In the genomic region with DNA sequence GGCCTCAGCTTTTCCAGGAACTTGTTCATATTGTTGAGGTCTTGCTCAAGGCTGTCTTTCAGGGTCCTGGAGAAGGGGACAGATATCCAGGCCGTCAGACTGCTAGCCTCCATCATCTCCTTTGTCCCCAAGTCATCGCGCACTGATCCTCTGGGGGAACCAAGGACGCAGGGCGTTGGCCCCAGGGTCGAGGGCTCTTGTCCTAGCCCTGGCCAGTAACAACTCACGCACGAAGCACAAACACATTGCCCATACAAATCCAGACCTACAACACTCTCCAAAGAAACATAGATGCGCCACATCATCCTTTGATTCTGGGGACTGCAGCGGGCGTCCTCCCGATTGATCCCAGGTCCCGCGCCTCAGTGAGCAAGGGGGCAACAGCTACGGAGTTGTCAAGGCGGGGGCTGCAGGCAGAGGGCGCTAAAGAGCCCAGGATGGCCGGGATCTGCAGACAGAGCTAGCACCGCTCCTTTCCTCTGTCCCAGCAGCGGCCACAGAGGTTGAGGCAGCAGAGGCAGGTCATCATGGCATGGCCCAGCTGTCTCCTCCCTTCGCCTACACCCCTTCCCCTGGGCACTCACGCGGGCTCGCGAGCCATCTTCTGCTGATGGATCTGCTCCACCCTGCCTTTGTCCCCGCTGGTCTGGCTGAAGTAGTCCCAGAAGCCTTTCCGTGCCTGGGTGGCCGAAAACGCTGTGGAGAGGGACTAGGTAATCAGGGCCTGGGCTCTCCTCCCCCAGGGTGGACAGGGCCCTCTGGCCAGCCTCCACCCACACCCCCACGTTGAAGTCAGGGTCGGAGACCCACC, we compare ENCODE assay signal across 2 cellular contexts.
TF ChIP-seq lines count a peak whose summit lies in the region.

No MANE protein-coding gene starts in this region.

TF ChIP-seq in GM23338, 12 proteins besides CTCF, POLR2A, EP300 and RAD21:
- TF ChIP-seq POLR2AphosphoS5 (IDR thresholded peaks at IDR 0.05; ENCODE audit: low read depth) (0 out of 2 replicates have a peak, but pooled peaks have one; percentile 16), EZH2phosphoT487 (IDR thresholded peaks at IDR 0.05; ENCODE audit: unreplicated experiment) (no peak)

TF ChIP-seq in HepG2, 621 proteins besides CTCF, POLR2A, EP300 and RAD21 (continues in another document):
- TF ChIP-seq ZNF792 (CRISPR knock-in tag; IDR thresholded peaks at IDR 0.05) = 0 out of 2 replicates have a peak, but pooled peaks have one; percentile 33
- TF ChIP-seq, protein P1, sequence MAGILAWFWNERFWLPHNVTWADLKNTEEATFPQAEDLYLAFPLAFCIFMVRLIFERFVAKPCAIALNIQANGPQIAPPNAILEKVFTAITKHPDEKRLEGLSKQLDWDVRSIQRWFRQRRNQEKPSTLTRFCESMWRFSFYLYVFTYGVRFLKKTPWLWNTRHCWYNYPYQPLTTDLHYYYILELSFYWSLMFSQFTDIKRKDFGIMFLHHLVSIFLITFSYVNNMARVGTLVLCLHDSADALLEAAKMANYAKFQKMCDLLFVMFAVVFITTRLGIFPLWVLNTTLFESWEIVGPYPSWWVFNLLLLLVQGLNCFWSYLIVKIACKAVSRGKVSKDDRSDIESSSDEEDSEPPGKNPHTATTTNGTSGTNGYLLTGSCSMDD (CRISPR knock-in tag; IDR thresholded peaks at IDR 0.05) = 0 out of 2 replicates have a peak, but pooled peaks have one; percentile 37
- no peak for TF ChIP-seq CREM (IDR thresholded peaks at IDR 0.05)
- TF ChIP-seq CREM (CRISPR knock-in tag; IDR thresholded peaks at IDR 0.05) = no peak
- peak; percentile 33; the same call in 1 of the 2 replicates for TF ChIP-seq SPEN (CRISPR knock-in tag; IDR thresholded peaks at IDR 0.05; ENCODE audit: low read depth)
- peak; percentile 21; the same call in 1 of the 2 replicates for TF ChIP-seq PHF21A (CRISPR knock-in tag; IDR thresholded peaks at IDR 0.05)
- no peak for TF ChIP-seq IKZF4 (CRISPR knock-in tag; IDR thresholded peaks at IDR 0.05; ENCODE audit: borderline replicate concordance, low read depth, not compliant biosample characterization)
- TF ChIP-seq MTF2 (CRISPR knock-in tag; IDR thresholded peaks at IDR 0.05; ENCODE audit: borderline replicate concordance) = 0 out of 2 replicates have a peak, but pooled peaks have one; percentile 40
- no peak; the same call in 1 of the 2 replicates for TF ChIP-seq ZNF280B (CRISPR knock-in tag; IDR thresholded peaks at IDR 0.05; ENCODE audit: borderline replicate concordance)
- TF ChIP-seq KLF12 (CRISPR knock-in tag; IDR thresholded peaks at IDR 0.05; ENCODE audit: borderline replicate concordance) = peak; percentile 45; the same call in 1 of the 2 replicates
- TF ChIP-seq FOXC1 (CRISPR knock-in tag; IDR thresholded peaks at IDR 0.05; ENCODE audit: borderline replicate concordance) = peak; percentile 59; the same call in 1 of the 2 replicates
- TF ChIP-seq ZNF207 (IDR thresholded peaks at IDR 0.05; ENCODE audit: borderline replicate concordance) = no peak
- TF ChIP-seq THAP11 (CRISPR knock-in tag; IDR thresholded peaks at IDR 0.05) = peak; percentile 39; the same call in 1 of the 2 replicates
- no peak for TF ChIP-seq MAZ (IDR thresholded peaks at IDR 0.05; ENCODE audit: borderline replicate concordance, low read depth, low read length)
- TF ChIP-seq MAZ (CRISPR knock-in tag; IDR thresholded peaks at IDR 0.05; ENCODE audit: low read depth) = peak; percentile 81; the same call in 1 of the 2 replicates
- TF ChIP-seq ATF7-NPFF (CRISPR knock-in tag; IDR thresholded peaks at IDR 0.05; ENCODE audit: low read depth) = no peak
- peak; percentile 47; the same call in 1 of the 2 replicates for TF ChIP-seq ZNF556 (CRISPR knock-in tag; IDR thresholded peaks at IDR 0.05; ENCODE audit: borderline replicate concordance)
- TF ChIP-seq, protein P2, sequence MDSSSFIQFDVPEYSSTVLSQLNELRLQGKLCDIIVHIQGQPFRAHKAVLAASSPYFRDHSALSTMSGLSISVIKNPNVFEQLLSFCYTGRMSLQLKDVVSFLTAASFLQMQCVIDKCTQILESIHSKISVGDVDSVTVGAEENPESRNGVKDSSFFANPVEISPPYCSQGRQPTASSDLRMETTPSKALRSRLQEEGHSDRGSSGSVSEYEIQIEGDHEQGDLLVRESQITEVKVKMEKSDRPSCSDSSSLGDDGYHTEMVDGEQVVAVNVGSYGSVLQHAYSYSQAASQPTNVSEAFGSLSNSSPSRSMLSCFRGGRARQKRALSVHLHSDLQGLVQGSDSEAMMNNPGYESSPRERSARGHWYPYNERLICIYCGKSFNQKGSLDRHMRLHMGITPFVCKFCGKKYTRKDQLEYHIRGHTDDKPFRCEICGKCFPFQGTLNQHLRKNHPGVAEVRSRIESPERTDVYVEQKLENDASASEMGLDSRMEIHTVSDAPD (CRISPR knock-in tag; IDR thresholded peaks at IDR 0.05) = peak; percentile 78; the same call in 1 of the 2 replicates
- TF ChIP-seq CBX5 (CRISPR knock-in tag; IDR thresholded peaks at IDR 0.05; ENCODE audit: borderline replicate concordance) = peak; percentile 47; the same call in 1 of the 2 replicates
- 0 out of 2 replicates have a peak, but pooled peaks have one; percentile 4 for TF ChIP-seq ZNF546 (CRISPR knock-in tag; conservative IDR thresholded peaks at IDR 0.05)
- no peak for TF ChIP-seq SETDB1 (CRISPR knock-in tag; IDR thresholded peaks at IDR 0.05; ENCODE audit: borderline replicate concordance)
- 0 out of 2 replicates have a peak, but pooled peaks have one; percentile 13 for TF ChIP-seq ZNF235 (CRISPR knock-in tag; IDR thresholded peaks at IDR 0.05; ENCODE audit: borderline replicate concordance)
- no peak; the same call in 1 of the 2 replicates for TF ChIP-seq ZNF614 (CRISPR knock-in tag; IDR thresholded peaks at IDR 0.05; ENCODE audit: borderline replicate concordance)
- 0 out of 2 replicates have a peak, but pooled peaks have one; percentile 43 for TF ChIP-seq PITX1 (CRISPR knock-in tag; IDR thresholded peaks at IDR 0.05)
- TF ChIP-seq GABPB1 (CRISPR knock-in tag; IDR thresholded peaks at IDR 0.05) = peak; percentile 55; the same call in 1 of the 2 replicates
- TF ChIP-seq ZNF431 (CRISPR knock-in tag; IDR thresholded peaks at IDR 0.05; ENCODE audit: borderline replicate concordance, low read depth) = no peak
- peak; percentile 56; the same call in 1 of the 2 replicates for TF ChIP-seq ZNF547 (CRISPR knock-in tag; IDR thresholded peaks at IDR 0.05)
- TF ChIP-seq CEBPG (CRISPR knock-in tag; IDR thresholded peaks at IDR 0.05) = peak; percentile 27; the same call in 1 of the 2 replicates
- peak; percentile 77; the same call in 1 of the 2 replicates for TF ChIP-seq MEF2D (CRISPR knock-in tag; IDR thresholded peaks at IDR 0.05)
- no peak for TF ChIP-seq NFE2L1 (CRISPR knock-in tag; IDR thresholded peaks at IDR 0.05; ENCODE audit: borderline replicate concordance)
- TF ChIP-seq KAT7 (CRISPR knock-in tag; IDR thresholded peaks at IDR 0.05; ENCODE audit: borderline replicate concordance) = peak; percentile 84; the same call in 1 of the 2 replicates
- TF ChIP-seq RFXAP (CRISPR knock-in tag; IDR thresholded peaks at IDR 0.05; ENCODE audit: borderline replicate concordance) = peak; percentile 54; the same call in 1 of the 2 replicates
- TF ChIP-seq ELF3 (CRISPR knock-in tag; IDR thresholded peaks at IDR 0.05) = peak; percentile 26; the same call in 1 of the 2 replicates
- TF ChIP-seq, protein P3, sequence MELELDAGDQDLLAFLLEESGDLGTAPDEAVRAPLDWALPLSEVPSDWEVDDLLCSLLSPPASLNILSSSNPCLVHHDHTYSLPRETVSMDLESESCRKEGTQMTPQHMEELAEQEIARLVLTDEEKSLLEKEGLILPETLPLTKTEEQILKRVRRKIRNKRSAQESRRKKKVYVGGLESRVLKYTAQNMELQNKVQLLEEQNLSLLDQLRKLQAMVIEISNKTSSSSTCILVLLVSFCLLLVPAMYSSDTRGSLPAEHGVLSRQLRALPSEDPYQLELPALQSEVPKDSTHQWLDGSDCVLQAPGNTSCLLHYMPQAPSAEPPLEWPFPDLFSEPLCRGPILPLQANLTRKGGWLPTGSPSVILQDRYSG (CRISPR knock-in tag; IDR thresholded peaks at IDR 0.05) = no peak
- peak; percentile 41; the same call in 1 of the 2 replicates for TF ChIP-seq ZMYM3 (CRISPR knock-in tag; IDR thresholded peaks at IDR 0.05)
- peak; percentile 61; the same call in 1 of the 2 replicates for TF ChIP-seq MED13 (CRISPR knock-in tag; IDR thresholded peaks at IDR 0.05)
- TF ChIP-seq RXRA (CRISPR knock-in tag; IDR thresholded peaks at IDR 0.05) = no peak
- TF ChIP-seq NR1H2 (CRISPR knock-in tag; IDR thresholded peaks at IDR 0.05; ENCODE audit: borderline replicate concordance, low read depth) = no peak
- TF ChIP-seq NFKB2 (CRISPR knock-in tag; IDR thresholded peaks at IDR 0.05; ENCODE audit: borderline replicate concordance) = 0 out of 2 replicates have a peak, but pooled peaks have one; percentile 30
- TF ChIP-seq ZFY (CRISPR knock-in tag; IDR thresholded peaks at IDR 0.05) = peak; percentile 58
- no peak for TF ChIP-seq ZNF281 (CRISPR knock-in tag; IDR thresholded peaks at IDR 0.05; ENCODE audit: borderline replicate concordance)
- TF ChIP-seq DRAP1 (CRISPR knock-in tag; IDR thresholded peaks at IDR 0.05) = peak; percentile 53; the same call in 1 of the 2 replicates
- no peak for TF ChIP-seq DNMT3B (CRISPR knock-in tag; conservative IDR thresholded peaks at IDR 0.05)
- TF ChIP-seq MIER2 (CRISPR knock-in tag; IDR thresholded peaks at IDR 0.05) = 0 out of 2 replicates have a peak, but pooled peaks have one; percentile 12
- TF ChIP-seq, protein P4, sequence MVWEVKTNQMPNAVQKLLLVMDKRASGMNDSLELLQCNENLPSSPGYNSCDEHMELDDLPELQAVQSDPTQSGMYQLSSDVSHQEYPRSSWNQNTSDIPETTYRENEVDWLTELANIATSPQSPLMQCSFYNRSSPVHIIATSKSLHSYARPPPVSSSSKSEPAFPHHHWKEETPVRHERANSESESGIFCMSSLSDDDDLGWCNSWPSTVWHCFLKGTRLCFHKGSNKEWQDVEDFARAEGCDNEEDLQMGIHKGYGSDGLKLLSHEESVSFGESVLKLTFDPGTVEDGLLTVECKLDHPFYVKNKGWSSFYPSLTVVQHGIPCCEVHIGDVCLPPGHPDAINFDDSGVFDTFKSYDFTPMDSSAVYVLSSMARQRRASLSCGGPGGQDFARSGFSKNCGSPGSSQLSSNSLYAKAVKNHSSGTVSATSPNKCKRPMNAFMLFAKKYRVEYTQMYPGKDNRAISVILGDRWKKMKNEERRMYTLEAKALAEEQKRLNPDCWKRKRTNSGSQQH (CRISPR knock-in tag; IDR thresholded peaks at IDR 0.05; ENCODE audit: low read depth) = peak; percentile 90; the same call in 1 of the 2 replicates
- TF ChIP-seq FOXO4 (CRISPR knock-in tag; conservative IDR thresholded peaks at IDR 0.05) = no peak; the same call in 1 of the 2 replicates
- TF ChIP-seq STAG1 (CRISPR knock-in tag; IDR thresholded peaks at IDR 0.05) = peak; percentile 97
- peak; percentile 49; the same call in 1 of the 2 replicates for TF ChIP-seq ZSCAN21 (CRISPR knock-in tag; IDR thresholded peaks at IDR 0.05; ENCODE audit: borderline replicate concordance)
- TF ChIP-seq RBM39 (IDR thresholded peaks at IDR 0.05; ENCODE audit: low read depth, low read length, poor library complexity, severe bottlenecking) = peak; percentile 23
- TF ChIP-seq PPARG (CRISPR knock-in tag; conservative IDR thresholded peaks at IDR 0.05) = peak; percentile 44; the same call in 1 of the 2 replicates
- peak; percentile 87 for TF ChIP-seq ZBTB38 (CRISPR knock-in tag; IDR thresholded peaks at IDR 0.05)
- no peak for TF ChIP-seq ZNF652 (CRISPR knock-in tag; IDR thresholded peaks at IDR 0.05; ENCODE audit: borderline replicate concordance, low read depth)
- TF ChIP-seq ZNF101 (CRISPR knock-in tag; IDR thresholded peaks at IDR 0.05; ENCODE audit: borderline replicate concordance, low read depth) = no peak
- peak; percentile 67 for TF ChIP-seq ZFX (CRISPR knock-in tag; IDR thresholded peaks at IDR 0.05; ENCODE audit: low read depth)
